31 cellular contexts compared by ENCODE assay signal in genomic region chr17:48195910-48196309, GRCh38.
"Had no signal": no experiment of that assay in that cellular context is flagged by ENCODE, and none has a peak within 500 bp of the region (broad histone marks: within the 10 kb centered on the region; RNA-seq: fewer than 3 reads in every experiment).

No MANE protein-coding gene starts in this region.

- H3K27me3 Mint-ChIP-seq: activated CD4-positive, alpha-beta memory T cell treated with anti-CD3 and anti-CD28 coated beads, Interleukin-2, amount 10 ng/mL, durations not matched to agents 7 days and 5 days; activated CD4-positive, alpha-beta T cell treated with anti-CD3 and anti-CD28 coated beads, Interleukin-2, amount 10 ng/mL, durations not matched to agents 7 days and 5 days; activated naive CD4-positive, alpha-beta T cell treated with anti-CD3 and anti-CD28 coated beads, Interleukin-2, amount 10 ng/mL, durations not matched to agents 7 days and 5 days; activated T-cell treated with anti-CD3 and anti-CD28 coated beads, Interleukin-2, amount 50 U/mL, for 24 hours; T-cell had no signal

- H3K4me3 ChIP-seq: adrenal gland, body of pancreas had no signal

- H3K27ac ChIP-seq: adrenal gland, body of pancreas, VCaP had no signal

- H3K36me3 Mint-ChIP-seq: activated naive CD4-positive, alpha-beta T cell treated with anti-CD3 and anti-CD28 coated beads, Interleukin-2, amount 50 U/mL, for 72 hours; WTC11 had no signal

- DNase-seq: activated CD4-positive, alpha-beta memory T cell treated with anti-CD3 and anti-CD28 coated beads, Interleukin-2, amount 10 ng/mL, durations not matched to agents 7 days and 5 days; activated CD4-positive, alpha-beta T cell treated with anti-CD3 and anti-CD28 coated beads for 1 hour; activated CD4-positive, alpha-beta T cell treated with anti-CD3 and anti-CD28 coated beads for 4 hours; activated CD4-positive, alpha-beta T cell treated with anti-CD3 and anti-CD28 coated beads, Interleukin-2, amount 10 ng/mL, durations not matched to agents 7 days and 5 days; activated CD4-positive, alpha-beta T cell treated with anti-CD3 and anti-CD28 coated beads, Interleukin-2, amount 50 U/mL, for 4 hours; activated CD8-positive, alpha-beta memory T cell treated with anti-CD3 and anti-CD28 coated beads, Interleukin-2, amount 50 U/mL, for 48 hours; activated gamma-delta T cell; activated naive CD4-positive, alpha-beta T cell; activated naive CD4-positive, alpha-beta T cell treated with anti-CD3 and anti-CD28 coated beads, Interleukin-2, amount 10 ng/mL, durations not matched to agents 7 days and 5 days; activated T-cell treated with anti-CD3 and anti-CD28 coated beads for 4 hours; activated T-cell treated with anti-CD3 and anti-CD28 coated beads, Interleukin-2, amount 50 U/mL, for 24 hours; activated T-cell treated with anti-CD3 and anti-CD28 coated beads, Interleukin-2, amount 50 U/mL, for 72 hours; adrenal gland; amygdala; aorta; body of pancreas; caudate nucleus; effector CD8-positive, alpha-beta T cell; endodermal cell; foreskin fibroblast; head of caudate nucleus; SW 1271; T-cell had no signal

- H3K27ac Mint-ChIP-seq: activated CD4-positive, alpha-beta memory T cell treated with anti-CD3 and anti-CD28 coated beads, Interleukin-2, amount 10 ng/mL, durations not matched to agents 7 days and 5 days; activated CD4-positive, alpha-beta T cell treated with anti-CD3 and anti-CD28 coated beads, Interleukin-2, amount 10 ng/mL, durations not matched to agents 7 days and 5 days; activated naive CD4-positive, alpha-beta T cell treated with anti-CD3 and anti-CD28 coated beads, Interleukin-2, amount 10 ng/mL, durations not matched to agents 7 days and 5 days; activated naive CD4-positive, alpha-beta T cell treated with anti-CD3 and anti-CD28 coated beads, Interleukin-2, amount 50 U/mL, for 72 hours; activated T-cell treated with anti-CD3 and anti-CD28 coated beads, Interleukin-2, amount 50 U/mL, for 24 hours; activated T-cell treated with anti-CD3 and anti-CD28 coated beads, Interleukin-2, amount 50 U/mL, for 72 hours; endodermal cell; T-helper 1 cell treated with Interleukin-12 subunit alpha and Interleukin-12 subunit beta and Interleukin-4 antibody, amounts not matched to agents 30 μg/mL and 1 μg/mL, for 36 hours; T-helper 2 cell treated with Interferon-gamma antibody and Interleukin-4, amounts not matched to agents 5 μg/mL and 100 μg/mL, for 36 hours; WTC11 had no signal

- ATAC-seq: activated naive CD4-positive, alpha-beta T cell treated with anti-CD3 and anti-CD28 coated beads, Interleukin-2, amount 50 U/mL, for 72 hours; activated T-cell treated with anti-CD3 and anti-CD28 coated beads, Interleukin-2, amount 50 U/mL, for 72 hours; body of pancreas; esophagus mucosa; T-cell; WTC11 had no signal

- FAIRE-seq: colon, frontal cortex had no signal

- H3K9me3 Mint-ChIP-seq: activated CD4-positive, alpha-beta memory T cell treated with anti-CD3 and anti-CD28 coated beads, Interleukin-2, amount 10 ng/mL, durations not matched to agents 7 days and 5 days; activated CD4-positive, alpha-beta T cell treated with anti-CD3 and anti-CD28 coated beads, Interleukin-2, amount 10 ng/mL, durations not matched to agents 7 days and 5 days; activated naive CD4-positive, alpha-beta T cell treated with anti-CD3 and anti-CD28 coated beads, Interleukin-2, amount 10 ng/mL, durations not matched to agents 7 days and 5 days; activated naive CD4-positive, alpha-beta T cell treated with anti-CD3 and anti-CD28 coated beads, Interleukin-2, amount 50 U/mL, for 72 hours; activated T-cell treated with anti-CD3 and anti-CD28 coated beads, Interleukin-2, amount 50 U/mL, for 24 hours; activated T-cell treated with anti-CD3 and anti-CD28 coated beads, Interleukin-2, amount 50 U/mL, for 72 hours; endodermal cell; T-cell; T-helper 1 cell treated with Interleukin-12 subunit alpha and Interleukin-12 subunit beta and Interleukin-4 antibody, amounts not matched to agents 30 μg/mL and 1 μg/mL, for 36 hours; T-helper 2 cell treated with Interferon-gamma antibody and Interleukin-4, amounts not matched to agents 5 μg/mL and 100 μg/mL, for 36 hours had no signal

- H3K9me3 ChIP-seq: adrenal gland, body of pancreas had no signal

- H3K4me3 Mint-ChIP-seq: activated CD4-positive, alpha-beta memory T cell treated with anti-CD3 and anti-CD28 coated beads, Interleukin-2, amount 10 ng/mL, durations not matched to agents 7 days and 5 days; activated CD4-positive, alpha-beta T cell treated with anti-CD3 and anti-CD28 coated beads, Interleukin-2, amount 10 ng/mL, durations not matched to agents 7 days and 5 days; activated naive CD4-positive, alpha-beta T cell treated with anti-CD3 and anti-CD28 coated beads, Interleukin-2, amount 10 ng/mL, durations not matched to agents 7 days and 5 days; activated T-cell treated with anti-CD3 and anti-CD28 coated beads, Interleukin-2, amount 50 U/mL, for 24 hours; endodermal cell; T-helper 1 cell treated with Interleukin-12 subunit alpha and Interleukin-12 subunit beta and Interleukin-4 antibody, amounts not matched to agents 30 μg/mL and 1 μg/mL, for 36 hours; T-helper 2 cell treated with Interferon-gamma antibody and Interleukin-4, amounts not matched to agents 5 μg/mL and 100 μg/mL, for 36 hours; WTC11 had no signal

- H3K4me1 ChIP-seq: body of pancreas had no signal
